In genomic region chr2:240405654-240406313, GRCh38 we compare ENCODE assay signal across 27 cellular contexts. TPM values are rescaled to one million over a fixed set of nuclear protein-coding genes. Genes with fewer than 3 reads are reported as not detected.
DNase-seq lines count a peak whose midpoint lies in the region; ATAC-seq and TF ChIP-seq lines count a peak whose summit lies in the region.
"Had no signal": no experiment of that assay in that cellular context is flagged by ENCODE, and none has a peak within 500 bp of the region (broad histone marks: within the 10 kb centered on the region; RNA-seq: fewer than 3 reads in every experiment).

No MANE protein-coding gene starts in this region.

- BruUV-seq in mammary epithelial cell (replicated peaks; lab: Mats Ljungman, UMichigan) (no TSS peak), MCF 10A (replicated peaks; lab: Mats Ljungman, UMichigan) (no TSS peak)

- H3K9me3 ChIP-seq in mammary epithelial cell (replicated peaks; ENCODE audit: insufficient read depth, low read length), result no peaks in the 10 kb centered on the region
- no peaks in the 10 kb centered on the region for H3K9me3 ChIP-seq in T-helper 17 cell (ENCODE audit: control insufficient read depth, low read length, poor library complexity, severe bottlenecking)
- no peaks in the 10 kb centered on the region for H3K9me3 ChIP-seq in tibial artery
- H3K9me3 ChIP-seq: transverse colon had no signal

- H3K9ac ChIP-seq in mammary epithelial cell (ENCODE audit: insufficient read depth, low read length), result no peak overlapping the region

- H2AFZ ChIP-seq in mammary epithelial cell (ENCODE audit: low read depth, low read length), result peak overlapping the region; percentile 32

- CTCF ChIA-PET in mammary epithelial cell (lab: Charles Lee; ENCODE audit: low non-redundant PET), result no interaction called here
- CTCF ChIA-PET in MCF 10A (lab: Yijun Ruan, JAX), result no interaction called here

- in situ Hi-C loops in mammary epithelial cell (cut with MboI; ENCODE audit: low sequenced_read_pairs in 2 of 2), result no loop called here

- intact Hi-C loops in mammary epithelial cell (cut with micrococcal nuclease), result no loop called here
- intact Hi-C loops in MCF 10A (cut with micrococcal nuclease), result no loop called here
- intact Hi-C loops in tibial artery (cut with DNase I; ENCODE audit: low total_unique reads), result no loop called here

- H3K27ac Mint-ChIP-seq in MCF 10A (ENCODE audit: low read depth, unreplicated experiment) (no peak overlapping the region), T-helper 17 cell (peak overlapping the region; percentile 81), nephron progenitor cell (no peak overlapping the region)
- H3K27ac Mint-ChIP-seq: activated CD8-positive, alpha-beta memory T cell treated with anti-CD3 and anti-CD28 coated beads, Interleukin-2, amount 10 ng/mL, durations not matched to agents 7 days and 5 days; activated naive CD4-positive, alpha-beta T cell treated with anti-CD3 and anti-CD28 coated beads, Interleukin-2, amount 50 U/mL, for 24 hours; activated T-helper 17 cell treated with anti-CD3 and anti-CD28 coated beads, Interleukin-2, amount 50 U/mL, for 72 hours; effector memory CD8-positive, alpha-beta T cell; HFFc6; naive B cell had no signal

- H3K36me3 Mint-ChIP-seq in MCF 10A (ENCODE audit: insufficient read depth, unreplicated experiment) (no peaks in the 10 kb centered on the region), T-helper 17 cell (ENCODE audit: low read depth) (no peaks in the 10 kb centered on the region), nephron progenitor cell (ENCODE audit: low read depth) (no peaks in the 10 kb centered on the region)
- H3K36me3 Mint-ChIP-seq: activated CD8-positive, alpha-beta memory T cell treated with anti-CD3 and anti-CD28 coated beads, Interleukin-2, amount 10 ng/mL, durations not matched to agents 7 days and 5 days; activated naive CD4-positive, alpha-beta T cell treated with anti-CD3 and anti-CD28 coated beads, Interleukin-2, amount 50 U/mL, for 24 hours; naive B cell had no signal

- H3K9me3 Mint-ChIP-seq in MCF 10A (ENCODE audit: unreplicated experiment) (no peaks in the 10 kb centered on the region), nephron progenitor cell (no peaks in the 10 kb centered on the region)
- H3K9me3 Mint-ChIP-seq: activated naive CD4-positive, alpha-beta T cell treated with anti-CD3 and anti-CD28 coated beads, Interleukin-2, amount 50 U/mL, for 24 hours; activated T-helper 17 cell treated with anti-CD3 and anti-CD28 coated beads, Interleukin-2, amount 50 U/mL, for 72 hours; effector memory CD8-positive, alpha-beta T cell; HFFc6 had no signal

- no peak for ATAC-seq in T-helper 17 cell
- ATAC-seq: activated CD8-positive, alpha-beta memory T cell treated with anti-CD3 and anti-CD28 coated beads, Interleukin-2, amount 10 ng/mL, durations not matched to agents 7 days and 5 days; activated T-helper 17 cell treated with anti-CD3 and anti-CD28 coated beads, Interleukin-2, amount 50 U/mL, for 72 hours; effector memory CD8-positive, alpha-beta T cell; SK-N-SH treated with all-trans-retinoic acid at 6 μM for 48 hours had no signal

- DNase-seq in mammary epithelial cell (no peak), MCF 10A (ENCODE audit: unreplicated experiment) (no peak), T-helper 17 cell (peak in 1 of 3 donors; percentile 3), mesenteric fat pad (ENCODE audit: low spot score) (peak; percentile 74), tibial artery (peak; percentile 12 to 55), globus pallidus (ENCODE audit: low spot score) (no peak), nephron progenitor cell (no peak), A172 (ENCODE audit: low spot score) (no peak)
- DNase-seq: ACHN; activated CD4-positive, alpha-beta T cell treated with anti-CD3 and anti-CD28 coated beads for 4 hours; activated CD8-positive, alpha-beta memory T cell treated with anti-CD3 and anti-CD28 coated beads, Interleukin-2, amount 10 ng/mL, durations not matched to agents 7 days and 5 days; amygdala; Calu3; effector memory CD8-positive, alpha-beta T cell; HFFc6; Karpas-422; mesendoderm; naive B cell; NCI-H146; NCI-H446 treated with DMSO at 0.1 percent for 48 hours; occipital lobe; T-helper 2 cell; transverse colon had no signal

- POLR2A ChIA-PET in MCF 10A (lab: Yijun Ruan, JAX), result no interaction called here

- H4K20me1 ChIP-seq in mammary epithelial cell (ENCODE audit: insufficient read depth, low read length), result no peaks in the 10 kb centered on the region

- no peak overlapping the region for H3K4me3 ChIP-seq in mammary epithelial cell (replicated peaks in 1 of 3; ENCODE audit: insufficient read depth in 1 of 3, low read depth in 2 of 3, low read length in 3 of 3)
- H3K4me3 ChIP-seq in tibial artery, result no peak overlapping the region
- H3K4me3 ChIP-seq: smooth muscle cell, transverse colon had no signal

- TF ChIP-seq CTCF in mammary epithelial cell (conservative IDR thresholded peaks at IDR 0.05 in 1 of 2, IDR thresholded peaks at IDR 0.05 in 1 of 2; ENCODE audit: extremely low read depth in 1 of 2, insufficient read depth in 1 of 2, low read depth in 1 of 2, low read length in 2 of 2) (no peak), MCF 10A (IDR thresholded peaks at IDR 0.05; ENCODE audit: unreplicated experiment) (no peak), tibial artery (IDR thresholded peaks at IDR 0.05) (no peak), nephron progenitor cell (IDR thresholded peaks at IDR 0.05) (no peak)

- H3K4me3 Mint-ChIP-seq in MCF 10A (ENCODE audit: unreplicated experiment) (no peak overlapping the region), T-helper 17 cell (no peak overlapping the region), nephron progenitor cell (no peak overlapping the region)
- H3K4me3 Mint-ChIP-seq: activated CD8-positive, alpha-beta memory T cell treated with anti-CD3 and anti-CD28 coated beads, Interleukin-2, amount 10 ng/mL, durations not matched to agents 7 days and 5 days; activated naive CD4-positive, alpha-beta T cell treated with anti-CD3 and anti-CD28 coated beads, Interleukin-2, amount 50 U/mL, for 24 hours; activated T-helper 17 cell treated with anti-CD3 and anti-CD28 coated beads, Interleukin-2, amount 50 U/mL, for 72 hours; effector memory CD8-positive, alpha-beta T cell; HFFc6 had no signal

- H3K4me1 Mint-ChIP-seq in MCF 10A (ENCODE audit: insufficient read depth, unreplicated experiment) (no peaks in the 10 kb centered on the region), T-helper 17 cell (peaks cover 26% of the 10 kb centered on the region), nephron progenitor cell (peaks cover 10% of the 10 kb centered on the region)
- H3K4me1 Mint-ChIP-seq: naive B cell had no signal

- no peaks in the 10 kb centered on the region for H3K36me3 ChIP-seq in mammary epithelial cell (ENCODE audit: insufficient read depth, low read length)
- H3K36me3 ChIP-seq in tibial artery, result no peaks in the 10 kb centered on the region
- H3K36me3 ChIP-seq: transverse colon had no signal

- no peaks in the 10 kb centered on the region for H3K79me2 ChIP-seq in mammary epithelial cell (ENCODE audit: insufficient read depth, low read length)

- H3K27me3 Mint-ChIP-seq in MCF 10A (ENCODE audit: insufficient read depth, unreplicated experiment) (peaks cover 20% of the 10 kb centered on the region), T-helper 17 cell (peaks cover 8% of the 10 kb centered on the region), nephron progenitor cell (ENCODE audit: low read depth, poor library complexity) (peaks cover 21% of the 10 kb centered on the region)
- H3K27me3 Mint-ChIP-seq: activated naive CD4-positive, alpha-beta T cell treated with anti-CD3 and anti-CD28 coated beads, Interleukin-2, amount 50 U/mL, for 24 hours; activated T-helper 17 cell treated with anti-CD3 and anti-CD28 coated beads, Interleukin-2, amount 50 U/mL, for 72 hours had no signal

- no peaks in the 10 kb centered on the region for H3K27me3 ChIP-seq in mammary epithelial cell (ENCODE audit: insufficient read depth, low read length)
- H3K27me3 ChIP-seq in tibial artery, result no peaks in the 10 kb centered on the region
- H3K27me3 ChIP-seq: transverse colon had no signal

- H3K4me1 ChIP-seq in mammary epithelial cell (ENCODE audit: insufficient read depth, low read length) (peaks cover 5% of the 10 kb centered on the region), tibial artery (no peaks in the 10 kb centered on the region)
- H3K4me1 ChIP-seq: transverse colon had no signal

- 68% methylated on average over 9 of the region's 9 CpGs for WGBS in mammary epithelial cell (ENCODE audit: low coverage, missing lambda C conversion rate)

- H3K27ac ChIP-seq in mammary epithelial cell (ENCODE audit: insufficient read depth, low read depth, low read length) (no peak overlapping the region), tibial artery (no peak overlapping the region)
- H3K27ac ChIP-seq: transverse colon had no signal

- dilution Hi-C loops in mammary epithelial cell (cut with HindIII; ENCODE audit: low sequenced_read_pairs), result no loop called here

- no peak overlapping the region for H3K4me2 ChIP-seq in mammary epithelial cell (ENCODE audit: insufficient read depth, low read depth, low read length)
- H3K4me2 ChIP-seq: smooth muscle cell had no signal

RNA-seq across cellular contexts. Expression of gene GPC1, which starts 29.7 kb away (rescaled TPM):
- total RNA-seq in mammary epithelial cell (100 to 1,000 TPM; 238 to 266 TPM), MCF 10A (2022) (36.9 and 38.9 TPM in 2 replicates), T-helper 17 cell (1 to 10 TPM; 1.5 to 1.7 TPM), mesenteric fat pad (82.5 TPM)
- 178 TPM for polyA plus RNA-seq in mammary epithelial cell
- 84.2 TPM for polyA minus RNA-seq in mammary epithelial cell
- total RNA-seq in A172 (2014; rRNA removed; shearing (Covaris generic)), result 182 and 198 TPM in 2 replicates

Comparison
In these comparisons a context has a peak if more than half of its experiments do, and no peak if none do; other contexts are left out.
1. DNase-seq: peak in mesenteric fat pad (single experiment) and tibial artery (2 of 2); none in mammary epithelial cell (single experiment), MCF 10A (single experiment), globus pallidus (single experiment), nephron progenitor cell (single experiment) and A172 (single experiment).
2. RNA of gene GPC1, which starts 29.7 kb away (total RNA-seq): 238 to 266 TPM in mammary epithelial cell, 182 to 198 TPM in A172, 82.5 TPM in mesenteric fat pad (single experiment) and 36.9 to 38.9 TPM in MCF 10A; 1.5 to 1.7 TPM in T-helper 17 cell; every median in the first group is over 10 times any median in the second.